21 cellular contexts compared by ENCODE assay signal in the genomic region with DNA sequence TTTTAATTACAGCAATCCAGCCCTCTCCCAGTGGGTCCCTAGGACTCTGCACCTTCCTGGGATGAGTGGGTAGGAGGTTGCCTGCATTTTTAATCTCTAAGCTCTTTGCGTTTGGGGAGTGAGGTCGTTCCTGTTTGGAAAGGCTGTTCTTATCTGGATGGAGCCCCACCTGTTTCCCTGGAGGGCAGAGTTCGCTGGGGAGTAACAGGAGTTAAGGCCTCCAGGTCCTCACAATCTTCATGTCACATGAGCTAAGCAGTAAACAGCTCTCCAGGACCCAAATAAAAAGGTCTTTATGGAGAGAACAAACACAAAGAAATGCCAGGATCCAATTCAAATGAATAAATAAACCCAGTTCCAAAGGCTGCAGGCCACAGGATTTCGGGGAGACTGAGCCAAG. TPM values are rescaled to one million over a fixed set of nuclear protein-coding genes. Genes with fewer than 3 reads are reported as not detected.
"Had no signal": no experiment of that assay in that cellular context is flagged by ENCODE, and none has a peak within 500 bp of the region (broad histone marks: within the 10 kb centered on the region; RNA-seq: fewer than 3 reads in every experiment).

No MANE protein-coding gene starts in this region.

- H3K9me3 ChIP-seq: ascending aorta, breast epithelium, lower lobe of right lung, neutrophil, pancreas, thyroid gland had no signal

- H3K27ac ChIP-seq: ascending aorta, breast epithelium, lower lobe of right lung, neutrophil, pancreas, thyroid gland had no signal

- DNase-seq: activated CD4-positive, alpha-beta T cell treated with anti-CD3 and anti-CD28 coated beads, Interleukin-2, amount 50 U/mL, for 1 hour; activated CD8-positive, alpha-beta memory T cell treated with anti-CD3 and anti-CD28 coated beads, Interleukin-2, amount 50 U/mL, for 48 hours; activated gamma-delta T cell; activated T-cell treated with anti-CD3 and anti-CD28 coated beads, Interleukin-2, amount 50 U/mL, for 72 hours; cerebellar nuclear complex; effector memory CD4-positive, alpha-beta T cell; hippocampal formation; left cardiac atrium; lower lobe of right lung; natural killer cell; pancreas; stimulated activated CD4-positive, alpha-beta T cell treated with anti-CD3 and anti-CD28 coated beads, Interleukin-12 subunit alpha, Interleukin-12 subunit beta, amount 100 ng/mL, for 4 hours; stimulated activated CD4-positive, alpha-beta T cell treated with anti-CD3 and anti-CD28 coated beads, Interleukin-1b, Interleukin-23, amount 100 ng/mL, for 48 hours; stimulated activated CD8-positive, alpha-beta memory T cell treated with anti-CD3 and anti-CD28 coated beads, Interleukin-4, amount 100 ng/mL, for 48 hours; stimulated activated naive CD4-positive, alpha-beta T cell; T-helper 1 cell; T1000; thyroid gland had no signal

- H3K4me1 ChIP-seq: ascending aorta, breast epithelium, pancreas, thyroid gland had no signal

- H3K27me3 ChIP-seq: ascending aorta, breast epithelium, neutrophil, pancreas, thyroid gland had no signal

- H3K4me3 ChIP-seq: ascending aorta, breast epithelium, lower lobe of right lung, pancreas, thyroid gland had no signal

- H3K36me3 ChIP-seq: ascending aorta, breast epithelium, lower lobe of right lung, neutrophil, pancreas, thyroid gland had no signal

RNA-seq across cellular contexts. Expression of a gene that starts 56.0 kb away (rescaled TPM):
- total RNA-seq: activated T-cell treated with anti-CD3 and anti-CD28 coated beads, Interleukin-2, amount 50 U/mL, for 72 hours; ascending aorta had no signal
